Comparison of ENCODE assay signal across 23 cellular contexts in genomic region chr14:37482428-37482827, GRCh38.
A peak's percentile ranks its signal among the peaks of the same experiment; 100 is the strongest.
DNase-seq lines count a peak whose midpoint lies in the region; ATAC-seq, FAIRE-seq and TF ChIP-seq lines count a peak whose summit lies in the region.
"Had no signal": no experiment of that assay in that cellular context is flagged by ENCODE, and none has a peak within 500 bp of the region (broad histone marks: within the 10 kb centered on the region; RNA-seq: fewer than 3 reads in every experiment).

No MANE protein-coding gene starts in this region.

- DNase-seq in GM23338 (ENCODE audit: low spot score) (peak; percentile 4), foreskin keratinocyte (no peak), middle frontal gyrus (ENCODE audit: extremely low spot score, low spot score) (no peak), GM13976 (ENCODE audit: low spot score) (no peak), RCC 7860 (ENCODE audit: low spot score) (no peak)
- DNase-seq: 8988T; ACHN; BE2C; C1 segment of cervical spinal cord; Caco-2; Calu3; CD4-positive, alpha-beta T cell; CD8-positive, alpha-beta T cell; DMS79 treated with DMSO at 0.1 percent for 48 hours; GF-D8 had no signal

- H2AFZ ChIP-seq in GM23338: no peak overlapping the region

- H3K9me3 Mint-ChIP-seq in GM23338: peaks cover 3% of the 10 kb centered on the region; the same call in 1 of the 3 replicates

- no peak for FAIRE-seq in RCC 7860 (lab: Jason Lieb, UNC)
- FAIRE-seq: A204.1, D721Med, G401.6, GM12891, GM18507, GM19239 had no signal

- H3K9me2 ChIP-seq in GM23338 (ENCODE audit: insufficient read depth): no peaks in the 10 kb centered on the region

- H3K4me3 Mint-ChIP-seq in GM23338: no peak overlapping the region
- H3K4me3 Mint-ChIP-seq: CD4-positive, alpha-beta T cell; CD8-positive, alpha-beta T cell had no signal

- H3K27ac ChIP-seq in C4-2B (no peak overlapping the region), GM23338 (ENCODE audit: low read depth) (no peak overlapping the region), foreskin keratinocyte (no peak overlapping the region)
- H3K27ac ChIP-seq: BLaER1 had no signal

- H3K79me2 ChIP-seq in GM23338 (replicated peaks; ENCODE audit: insufficient read depth): no peaks in the 10 kb centered on the region

- no peaks in the 10 kb centered on the region for H3K27me3 Mint-ChIP-seq in GM23338 (ENCODE audit: insufficient read depth, low read depth, poor library complexity)
- H3K27me3 Mint-ChIP-seq: CD4-positive, alpha-beta T cell had no signal

- H4K20me1 ChIP-seq in GM23338 (replicated peaks; ENCODE audit: insufficient read depth): no peaks in the 10 kb centered on the region
- H4K20me1 ChIP-seq: BLaER1 had no signal

- H3K27ac Mint-ChIP-seq in GM23338: no peak overlapping the region
- H3K27ac Mint-ChIP-seq: CD4-positive, alpha-beta T cell; CD8-positive, alpha-beta T cell had no signal

- no peaks in the 10 kb centered on the region for H3F3A ChIP-seq in GM23338 (replicated peaks; ENCODE audit: low read depth)

- no peaks in the 10 kb centered on the region for H3K36me3 Mint-ChIP-seq in GM23338 (ENCODE audit: low read depth)
- H3K36me3 Mint-ChIP-seq: CD8-positive, alpha-beta T cell had no signal

- no peaks in the 10 kb centered on the region for H3K36me3 ChIP-seq in GM23338 (ENCODE audit: insufficient read depth)
- H3K36me3 ChIP-seq: BE2C, BLaER1 had no signal

- in situ Hi-C loops in GM13976 (cut with MboI; ENCODE audit: low sequenced_read_pairs, unreplicated experiment): no loop called here

- H3K4me1 ChIP-seq in GM23338 (ENCODE audit: insufficient read depth) (no peaks in the 10 kb centered on the region), foreskin keratinocyte (no peaks in the 10 kb centered on the region)
- H3K4me1 ChIP-seq: BE2C, BLaER1, Caco-2 had no signal

- ATAC-seq in GM23338 (no peak), foreskin keratinocyte (peak; percentile 51)
- ATAC-seq: CD8-positive, alpha-beta T cell had no signal

- H3K4me2 ChIP-seq in GM23338: no peak overlapping the region
- H3K4me2 ChIP-seq: BLaER1 had no signal

- H3K4me1 Mint-ChIP-seq in GM23338: no peaks in the 10 kb centered on the region

- TF ChIP-seq CTCF in C4-2B (conservative IDR thresholded peaks at IDR 0.05) (peak; percentile 2; the same call in 1 of the 2 replicates), GM23338 (conservative IDR thresholded peaks at IDR 0.05; ENCODE audit: low read depth in 2 of 2) (no peak), foreskin keratinocyte (conservative IDR thresholded peaks at IDR 0.05) (no peak), GM13976 (IDR thresholded peaks at IDR 0.05; ENCODE audit: borderline replicate concordance, control extremely low read depth, extremely low read depth, insufficient read depth, missing control alignments) (no peak)

- H3K27me3 ChIP-seq in GM23338 (ENCODE audit: insufficient read depth): no peaks in the 10 kb centered on the region
- H3K27me3 ChIP-seq in foreskin keratinocyte: no peaks in the 10 kb centered on the region
- H3K27me3 ChIP-seq: BE2C, BLaER1 had no signal

- no peak overlapping the region for H3K4me3 ChIP-seq in GM23338
- H3K4me3 ChIP-seq: BLaER1 had no signal

TF ChIP-seq in GM23338, 12 proteins besides CTCF, POLR2A, EP300 and RAD21:
- no peak for TF ChIP-seq EZH2phosphoT487 (IDR thresholded peaks at IDR 0.05; ENCODE audit: unreplicated experiment)
- no peak for TF ChIP-seq NANOG (IDR thresholded peaks at IDR 0.05; ENCODE audit: borderline replicate concordance)
- TF ChIP-seq, protein P1, sequence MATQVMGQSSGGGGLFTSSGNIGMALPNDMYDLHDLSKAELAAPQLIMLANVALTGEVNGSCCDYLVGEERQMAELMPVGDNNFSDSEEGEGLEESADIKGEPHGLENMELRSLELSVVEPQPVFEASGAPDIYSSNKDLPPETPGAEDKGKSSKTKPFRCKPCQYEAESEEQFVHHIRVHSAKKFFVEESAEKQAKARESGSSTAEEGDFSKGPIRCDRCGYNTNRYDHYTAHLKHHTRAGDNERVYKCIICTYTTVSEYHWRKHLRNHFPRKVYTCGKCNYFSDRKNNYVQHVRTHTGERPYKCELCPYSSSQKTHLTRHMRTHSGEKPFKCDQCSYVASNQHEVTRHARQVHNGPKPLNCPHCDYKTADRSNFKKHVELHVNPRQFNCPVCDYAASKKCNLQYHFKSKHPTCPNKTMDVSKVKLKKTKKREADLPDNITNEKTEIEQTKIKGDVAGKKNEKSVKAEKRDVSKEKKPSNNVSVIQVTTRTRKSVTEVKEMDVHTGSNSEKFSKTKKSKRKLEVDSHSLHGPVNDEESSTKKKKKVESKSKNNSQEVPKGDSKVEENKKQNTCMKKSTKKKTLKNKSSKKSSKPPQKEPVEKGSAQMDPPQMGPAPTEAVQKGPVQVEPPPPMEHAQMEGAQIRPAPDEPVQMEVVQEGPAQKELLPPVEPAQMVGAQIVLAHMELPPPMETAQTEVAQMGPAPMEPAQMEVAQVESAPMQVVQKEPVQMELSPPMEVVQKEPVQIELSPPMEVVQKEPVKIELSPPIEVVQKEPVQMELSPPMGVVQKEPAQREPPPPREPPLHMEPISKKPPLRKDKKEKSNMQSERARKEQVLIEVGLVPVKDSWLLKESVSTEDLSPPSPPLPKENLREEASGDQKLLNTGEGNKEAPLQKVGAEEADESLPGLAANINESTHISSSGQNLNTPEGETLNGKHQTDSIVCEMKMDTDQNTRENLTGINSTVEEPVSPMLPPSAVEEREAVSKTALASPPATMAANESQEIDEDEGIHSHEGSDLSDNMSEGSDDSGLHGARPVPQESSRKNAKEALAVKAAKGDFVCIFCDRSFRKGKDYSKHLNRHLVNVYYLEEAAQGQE (IDR thresholded peaks at IDR 0.05; ENCODE audit: unreplicated experiment): no peak
- no peak for TF ChIP-seq STAT1 (IDR thresholded peaks at IDR 0.05; ENCODE audit: unreplicated experiment)
- TF ChIP-seq ZNF114 (CRISPR knock-in tag; IDR thresholded peaks at IDR 0.05): no peak
- TF ChIP-seq CREB1 (CRISPR knock-in tag; IDR thresholded peaks at IDR 0.05; ENCODE audit: low read depth): no peak
- TF ChIP-seq, protein P2, sequence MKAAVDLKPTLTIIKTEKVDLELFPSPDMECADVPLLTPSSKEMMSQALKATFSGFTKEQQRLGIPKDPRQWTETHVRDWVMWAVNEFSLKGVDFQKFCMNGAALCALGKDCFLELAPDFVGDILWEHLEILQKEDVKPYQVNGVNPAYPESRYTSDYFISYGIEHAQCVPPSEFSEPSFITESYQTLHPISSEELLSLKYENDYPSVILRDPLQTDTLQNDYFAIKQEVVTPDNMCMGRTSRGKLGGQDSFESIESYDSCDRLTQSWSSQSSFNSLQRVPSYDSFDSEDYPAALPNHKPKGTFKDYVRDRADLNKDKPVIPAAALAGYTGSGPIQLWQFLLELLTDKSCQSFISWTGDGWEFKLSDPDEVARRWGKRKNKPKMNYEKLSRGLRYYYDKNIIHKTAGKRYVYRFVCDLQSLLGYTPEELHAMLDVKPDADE (IDR thresholded peaks at IDR 0.05): no peak
- TF ChIP-seq ZNF331 (CRISPR knock-in tag; IDR thresholded peaks at IDR 0.05; ENCODE audit: low read depth): no peak
- no peak for TF ChIP-seq JUNB (IDR thresholded peaks at IDR 0.05; ENCODE audit: unreplicated experiment)
- no peak for TF ChIP-seq EZH2 (IDR thresholded peaks at IDR 0.05; ENCODE audit: low read depth, unreplicated experiment)
